In genomic region chr2:119488245-119489182, GRCh38 we compare ENCODE assay signal across 1 cellular context.
TF ChIP-seq lines count a peak whose summit lies in the region.

No MANE protein-coding gene starts in this region.

TF ChIP-seq in SK-N-SH, 30 proteins besides CTCF, POLR2A, EP300 and RAD21 (continued from another document):
- TF ChIP-seq REST (IDR thresholded peaks at IDR 0.05; ENCODE audit: low read depth, low read length) = no peak
- no peak for TF ChIP-seq FOSL2 (IDR thresholded peaks at IDR 0.05; ENCODE audit: borderline replicate concordance, low read depth)
- no peak for TF ChIP-seq TEAD4 (IDR thresholded peaks at IDR 0.05; ENCODE audit: borderline replicate concordance, insufficient read depth)
- no peak for TF ChIP-seq TCF12 (IDR thresholded peaks at IDR 0.05)
